In genomic region chr1:9341301-9341845, GRCh38 we compare ENCODE assay signal across 15 cellular contexts. TPM values are rescaled to one million over a fixed set of nuclear protein-coding genes. Genes with fewer than 3 reads are reported as not detected.
A peak's percentile ranks its signal among the peaks of the same experiment; 100 is the strongest.
DNase-seq lines count a peak whose midpoint lies in the region; ATAC-seq and TF ChIP-seq lines count a peak whose summit lies in the region.
"Had no signal": no experiment of that assay in that cellular context is flagged by ENCODE, and none has a peak within 500 bp of the region (broad histone marks: within the 10 kb centered on the region; RNA-seq: fewer than 3 reads in every experiment).

No MANE protein-coding gene starts in this region.

- H3K4me1 ChIP-seq in smooth muscle cell (ENCODE audit: low read depth): no peaks in the 10 kb centered on the region
- H3K4me1 ChIP-seq: BE2C had no signal

- H3K9me3 Mint-ChIP-seq in chondrocyte (ENCODE audit: low read depth): no peaks in the 10 kb centered on the region
- H3K9me3 Mint-ChIP-seq in endothelial cell (ENCODE audit: unreplicated experiment): no peaks in the 10 kb centered on the region
- peaks cover 5% of the 10 kb centered on the region for H3K9me3 Mint-ChIP-seq in nephron

- no peaks in the 10 kb centered on the region for H3K27me3 Mint-ChIP-seq in chondrocyte (ENCODE audit: low read depth)
- peaks cover 8% of the 10 kb centered on the region for H3K27me3 Mint-ChIP-seq in endothelial cell (ENCODE audit: unreplicated experiment)
- peaks cover 5% of the 10 kb centered on the region for H3K27me3 Mint-ChIP-seq in nephron (ENCODE audit: low read depth)

- no peak overlapping the region for H3K4me2 ChIP-seq in smooth muscle cell

- H2AFZ ChIP-seq in smooth muscle cell (ENCODE audit: low read depth): no peak overlapping the region

- no peak for ATAC-seq in GM21390 (IDR thresholded peaks at IDR 0.05; ENCODE audit: unreplicated experiment)
- ATAC-seq in activated CD4-positive, CD25-positive, alpha-beta regulatory T cell treated with anti-CD3 and anti-CD28 coated beads, Interleukin-2, amount 50 U/mL, for 24 hours: no peak

- peaks cover 86% of the 10 kb centered on the region for H3K4me1 Mint-ChIP-seq in chondrocyte (ENCODE audit: low read depth)
- peaks cover 25% of the 10 kb centered on the region for H3K4me1 Mint-ChIP-seq in endothelial cell (ENCODE audit: unreplicated experiment)
- peaks cover 14% of the 10 kb centered on the region for H3K4me1 Mint-ChIP-seq in nephron

- H3K9ac ChIP-seq in smooth muscle cell (ENCODE audit: low read depth): no peak overlapping the region

- H3K36me3 Mint-ChIP-seq in chondrocyte (ENCODE audit: low read depth): peaks cover 15% of the 10 kb centered on the region
- no peaks in the 10 kb centered on the region for H3K36me3 Mint-ChIP-seq in endothelial cell (ENCODE audit: low read depth, unreplicated experiment)
- H3K36me3 Mint-ChIP-seq in nephron (ENCODE audit: low read depth): no peaks in the 10 kb centered on the region

- TF ChIP-seq CTCF in chondrocyte (IDR thresholded peaks at IDR 0.05) (no peak), endothelial cell (IDR thresholded peaks at IDR 0.05; ENCODE audit: unreplicated experiment) (no peak), nephron (IDR thresholded peaks at IDR 0.05; ENCODE audit: unreplicated experiment in 3 of 3) (no peak), smooth muscle cell (IDR thresholded peaks at IDR 0.05; ENCODE audit: borderline replicate concordance, insufficient read depth, poor library complexity, severe bottlenecking) (no peak)

- no peaks in the 10 kb centered on the region for H3K9me3 ChIP-seq in smooth muscle cell (replicated peaks; ENCODE audit: low read depth)
- H3K9me3 ChIP-seq: BE2C had no signal

- H3K27ac Mint-ChIP-seq in chondrocyte (ENCODE audit: unreplicated experiment): peak overlapping the region; percentile 84
- peak overlapping the region; percentile 86 for H3K27ac Mint-ChIP-seq in endothelial cell (ENCODE audit: unreplicated experiment)
- H3K27ac Mint-ChIP-seq in nephron: peak overlapping the region in 2 of 3 experiments; percentile 52 to 72

- peak overlapping the region; percentile 48 for H3K27ac ChIP-seq in smooth muscle cell (ENCODE audit: low read depth)

- H4K20me1 ChIP-seq in smooth muscle cell (ENCODE audit: low read depth): peaks cover 100% of the 10 kb centered on the region

- no peaks in the 10 kb centered on the region for H3F3A ChIP-seq in smooth muscle cell (ENCODE audit: low read depth)

- H3K4me3 Mint-ChIP-seq in chondrocyte (ENCODE audit: unreplicated experiment) (no peak overlapping the region), endothelial cell (ENCODE audit: unreplicated experiment) (no peak overlapping the region), nephron (no peak overlapping the region)

- no peaks in the 10 kb centered on the region for H3K36me3 ChIP-seq in smooth muscle cell (ENCODE audit: low read depth)
- H3K36me3 ChIP-seq: BE2C had no signal

- H3K79me2 ChIP-seq in smooth muscle cell (ENCODE audit: low read depth): peaks cover 100% of the 10 kb centered on the region

- H3K27me3 ChIP-seq in smooth muscle cell (ENCODE audit: low read depth): no peaks in the 10 kb centered on the region
- H3K27me3 ChIP-seq: BE2C had no signal

- H3K4me3 ChIP-seq in smooth muscle cell: no peak overlapping the region

- 93% methylated on average over 13 of the region's 13 CpGs for WGBS in smooth muscle cell (ENCODE audit: low lambda C conversion rate)

- DNase-seq in chondrocyte (ENCODE audit: low spot score) (no peak), endothelial cell (ENCODE audit: low spot score) (no peak), smooth muscle cell (lab: John Stamatoyannopoulos, UW; ENCODE audit: unreplicated experiment) (no peak)
- DNase-seq in activated CD4-positive, CD25-positive, alpha-beta regulatory T cell (lab: John Stamatoyannopoulos, UW): no peak
- DNase-seq: BE2C, EL, HCEC 1CT, Karpas-422, NCI-H1417, NCI-H1930, NCI-H2171 treated with DMSO at 0.1 percent for 48 hours, NCI-H774 had no signal

RNA-seq across cellular contexts. Expression of gene SPSB1, which starts 48.7 kb away (rescaled TPM):
- 164 to 184 TPM (median 173 TPM) in 3 replicates for total RNA-seq in chondrocyte
- total RNA-seq in endothelial cell (ENCODE audit: unreplicated experiment): 8.1 TPM
- 27.6 and 38.0 TPM in 2 replicates for total RNA-seq in smooth muscle cell
- 37.0 and 44.5 TPM in 2 replicates for polyA plus RNA-seq in smooth muscle cell
